In the genomic region with DNA sequence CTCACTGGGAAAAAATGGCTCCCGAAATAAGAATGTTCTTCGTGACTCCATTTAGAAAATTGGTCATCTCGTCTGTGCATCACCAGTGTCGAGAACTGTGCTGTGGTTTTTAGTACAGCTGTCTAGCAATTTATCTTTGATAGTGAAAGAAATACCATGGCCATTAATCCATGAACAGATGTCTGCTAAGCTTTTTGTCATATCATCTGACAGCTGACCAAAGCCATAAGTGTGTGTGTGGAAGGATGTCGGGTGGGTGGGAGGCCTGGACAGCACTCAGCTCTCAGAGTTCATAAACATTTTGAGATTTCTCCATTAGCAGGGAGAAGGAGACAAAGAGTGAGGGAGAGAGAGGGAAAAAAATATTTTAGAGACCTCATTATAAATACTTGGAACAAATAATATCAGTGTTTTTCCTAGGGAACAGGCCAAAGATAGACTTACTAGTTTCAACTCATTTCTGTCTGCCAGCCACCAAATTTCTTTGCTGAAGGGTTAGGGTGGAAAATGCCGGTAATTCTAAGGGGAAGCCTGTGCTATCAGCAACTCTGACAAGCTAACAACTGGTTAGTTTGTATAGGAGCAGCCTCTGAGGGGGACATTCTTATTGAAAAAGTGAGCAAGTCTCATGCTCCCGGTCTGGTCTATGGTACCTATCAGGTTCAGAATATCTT, we compare ENCODE assay signal across 1 cellular context.
TF ChIP-seq lines count a peak whose summit lies in the region.

No MANE protein-coding gene starts in this region.

TF ChIP-seq in GM12878, 131 proteins besides CTCF, POLR2A, EP300 and RAD21:
- TF ChIP-seq USF1 (IDR thresholded peaks at IDR 0.05; ENCODE audit: borderline replicate concordance, extremely low read length, insufficient read depth, low read depth, low read length) (no peak), SREBF1 (IDR thresholded peaks at IDR 0.05; ENCODE audit: low read length) (no peak), GABPA (IDR thresholded peaks at IDR 0.05; ENCODE audit: low read depth) (no peak), ATF3 (IDR thresholded peaks at IDR 0.05; ENCODE audit: borderline replicate concordance, extremely low read depth, low read depth, low read length) (no peak), RCOR1 (conservative IDR thresholded peaks at IDR 0.05; ENCODE audit: low read depth, low read length) (no peak), RUNX3 (IDR thresholded peaks at IDR 0.05; ENCODE audit: low read length) (no peak), POLR2AphosphoS2 (IDR thresholded peaks at IDR 0.05; ENCODE audit: low read depth, low read length) (no peak), POU2F2 (IDR thresholded peaks at IDR 0.05; ENCODE audit: borderline replicate concordance, low read depth, low read length) (no peak), NFYA (IDR thresholded peaks at IDR 0.05; ENCODE audit: borderline replicate concordance, low read depth, low read length) (no peak), IKZF1 (conservative IDR thresholded peaks at IDR 0.05) (no peak), CREM (IDR thresholded peaks at IDR 0.05; ENCODE audit: low read depth) (no peak), IKZF2 (IDR thresholded peaks at IDR 0.05) (no peak), NFXL1 (IDR thresholded peaks at IDR 0.05; ENCODE audit: borderline replicate concordance) (no peak), HCFC1 (IDR thresholded peaks at IDR 0.05; ENCODE audit: low read length) (no peak)
- TF ChIP-seq, protein P1, sequence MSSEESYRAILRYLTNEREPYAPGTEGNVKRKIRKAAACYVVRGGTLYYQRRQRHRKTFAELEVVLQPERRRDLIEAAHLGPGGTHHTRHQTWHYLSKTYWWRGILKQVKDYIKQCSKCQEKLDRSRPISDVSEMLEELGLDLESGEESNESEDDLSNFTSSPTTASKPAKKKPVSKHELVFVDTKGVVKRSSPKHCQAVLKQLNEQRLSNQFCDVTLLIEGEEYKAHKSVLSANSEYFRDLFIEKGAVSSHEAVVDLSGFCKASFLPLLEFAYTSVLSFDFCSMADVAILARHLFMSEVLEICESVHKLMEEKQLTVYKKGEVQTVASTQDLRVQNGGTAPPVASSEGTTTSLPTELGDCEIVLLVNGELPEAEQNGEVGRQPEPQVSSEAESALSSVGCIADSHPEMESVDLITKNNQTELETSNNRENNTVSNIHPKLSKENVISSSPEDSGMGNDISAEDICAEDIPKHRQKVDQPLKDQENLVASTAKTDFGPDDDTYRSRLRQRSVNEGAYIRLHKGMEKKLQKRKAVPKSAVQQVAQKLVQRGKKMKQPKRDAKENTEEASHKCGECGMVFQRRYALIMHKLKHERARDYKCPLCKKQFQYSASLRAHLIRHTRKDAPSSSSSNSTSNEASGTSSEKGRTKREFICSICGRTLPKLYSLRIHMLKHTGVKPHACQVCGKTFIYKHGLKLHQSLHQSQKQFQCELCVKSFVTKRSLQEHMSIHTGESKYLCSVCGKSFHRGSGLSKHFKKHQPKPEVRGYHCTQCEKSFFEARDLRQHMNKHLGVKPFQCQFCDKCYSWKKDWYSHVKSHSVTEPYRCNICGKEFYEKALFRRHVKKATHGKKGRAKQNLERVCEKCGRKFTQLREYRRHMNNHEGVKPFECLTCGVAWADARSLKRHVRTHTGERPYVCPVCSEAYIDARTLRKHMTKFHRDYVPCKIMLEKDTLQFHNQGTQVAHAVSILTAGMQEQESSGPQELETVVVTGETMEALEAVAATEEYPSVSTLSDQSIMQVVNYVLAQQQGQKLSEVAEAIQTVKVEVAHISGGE (CRISPR knock-in tag; IDR thresholded peaks at IDR 0.05) = no peak
- TF ChIP-seq, protein P2, sequence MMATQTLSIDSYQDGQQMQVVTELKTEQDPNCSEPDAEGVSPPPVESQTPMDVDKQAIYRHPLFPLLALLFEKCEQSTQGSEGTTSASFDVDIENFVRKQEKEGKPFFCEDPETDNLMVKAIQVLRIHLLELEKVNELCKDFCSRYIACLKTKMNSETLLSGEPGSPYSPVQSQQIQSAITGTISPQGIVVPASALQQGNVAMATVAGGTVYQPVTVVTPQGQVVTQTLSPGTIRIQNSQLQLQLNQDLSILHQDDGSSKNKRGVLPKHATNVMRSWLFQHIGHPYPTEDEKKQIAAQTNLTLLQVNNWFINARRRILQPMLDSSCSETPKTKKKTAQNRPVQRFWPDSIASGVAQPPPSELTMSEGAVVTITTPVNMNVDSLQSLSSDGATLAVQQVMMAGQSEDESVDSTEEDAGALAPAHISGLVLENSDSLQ (IDR thresholded peaks at IDR 0.05) = no peak
